Comparison of ENCODE assay signal across 27 cellular contexts in genomic region chr6:26627843-26628242, GRCh38.
"Had no signal": no experiment of that assay in that cellular context is flagged by ENCODE, and none has a peak within 500 bp of the region (broad histone marks: within the 10 kb centered on the region; RNA-seq: fewer than 3 reads in every experiment).

No MANE protein-coding gene starts in this region.

- H3K4me1 ChIP-seq: stomach, suprapubic skin, testis, thyroid gland, tibial artery, tibial nerve, transverse colon, upper lobe of left lung, upper lobe of right lung, uterus, vagina had no signal

- ATAC-seq: stimulated activated effector memory CD8-positive, alpha-beta T cell treated with anti-CD3 and anti-CD28 coated beads, Interleukin-12 subunit alpha, Interleukin-12 subunit beta, amount 100 ng/mL, for 72 hours; stimulated activated memory B cell treated with anti-CD40 and anti-IgM and Interleukin-4, amounts not matched to agents 10 μg/mL and 1 μg/mL and 100 μg/mL, for 72 hours; stimulated activated naive B cell treated with anti-CD40 and anti-IgM and Interleukin-4, amounts not matched to agents 10 μg/mL and 1 μg/mL and 100 μg/mL, for 72 hours; stimulated activated naive CD8-positive, alpha-beta T cell treated with anti-CD3 and anti-CD28 coated beads, Interleukin-15, amount 100 ng/mL, for 72 hours; stimulated activated naive CD8-positive, alpha-beta T cell treated with anti-CD3 and anti-CD28 coated beads, Interleukin-15, Interleukin-2, amounts not matched to agents 100 U/mL and 50 U/mL, for 24 hours; upper lobe of right lung had no signal

- DNase-seq: stimulated activated CD4-positive, alpha-beta T cell treated with anti-CD3 and anti-CD28 coated beads, Interleukin-2, amount 100 ng/mL, for 48 hours; stimulated activated CD4-positive, alpha-beta T cell treated with anti-CD3 and anti-CD28 coated beads, Interleukin-4, amount 100 ng/mL, for 1 hour; stimulated activated CD4-positive, alpha-beta T cell treated with anti-CD3 and anti-CD28 coated beads, Interleukin-4, amount 100 ng/mL, for 24 hours; stimulated activated CD4-positive, alpha-beta T cell treated with anti-CD3 and anti-CD28 coated beads, Interleukin-4, amount 100 ng/mL, for 4 hours; stimulated activated CD8-positive, alpha-beta memory T cell treated with anti-CD3 and anti-CD28 coated beads, Interleukin-4, amount 100 ng/mL, for 48 hours; stimulated activated naive B cell treated with anti-CD40 and anti-IgM and Interleukin-4, amounts not matched to agents 10 μg/mL and 1 μg/mL and 100 μg/mL, for 72 hours; stimulated activated naive CD4-positive, alpha-beta T cell; stimulated activated naive CD4-positive, alpha-beta T cell treated with Interleukin-2 at 50 U/mL for 16 hours; stimulated activated naive CD8-positive, alpha-beta T cell treated with anti-CD3 and anti-CD28 coated beads, Interleukin-15, amount 100 ng/mL, for 72 hours; stimulated activated naive CD8-positive, alpha-beta T cell treated with anti-CD3 and anti-CD28 coated beads, Interleukin-15, Interleukin-2, amounts not matched to agents 100 U/mL and 50 U/mL, for 24 hours; stomach; substantia nigra; testis; thyroid gland; tibial artery; transverse colon; trophoblast cell; upper lobe of left lung; upper lobe of right lung; uterus had no signal

- H3K27ac ChIP-seq: stomach, suprapubic skin, testis, thoracic aorta, thyroid gland, tibial artery, tibial nerve, transverse colon, upper lobe of left lung, upper lobe of right lung, uterus, vagina had no signal

- H3K4me3 ChIP-seq: stomach, suprapubic skin, testis, thoracic aorta, thyroid gland, tibial artery, tibial nerve, transverse colon, upper lobe of left lung, upper lobe of right lung, uterus, vagina had no signal

- FAIRE-seq: urothelium cell line had no signal

- H3K27me3 ChIP-seq: stomach, suprapubic skin, testis, thyroid gland, tibial artery, tibial nerve, transverse colon, upper lobe of left lung, upper lobe of right lung, uterus, vagina had no signal

- H3K36me3 ChIP-seq: stomach, suprapubic skin, thoracic aorta, thyroid gland, transverse colon, upper lobe of left lung, upper lobe of right lung, uterus, vagina had no signal

- H3K9me3 ChIP-seq: suprapubic skin, testis, thyroid gland, transverse colon, upper lobe of right lung had no signal
